ENCODE assay signal across 20 cellular contexts in genomic region chr5:75185763-75186162, GRCh38.
"Had no signal": no experiment of that assay in that cellular context is flagged by ENCODE, and none has a peak within 500 bp of the region (broad histone marks: within the 10 kb centered on the region; RNA-seq: fewer than 3 reads in every experiment).

No MANE protein-coding gene starts in this region.

- H3K27ac Mint-ChIP-seq: naive thymus-derived CD8-positive, alpha-beta T cell; stimulated activated naive B cell treated with anti-CD40 and anti-IgM and Interleukin-4, amounts not matched to agents 10 μg/mL and 1 μg/mL and 100 μg/mL, for 72 hours; stimulated activated naive CD8-positive, alpha-beta T cell treated with anti-CD3 and anti-CD28 coated beads, Interleukin-15, amount 100 ng/mL, for 72 hours had no signal

- DNase-seq: colonic mucosa; dermis blood vessel endothelial cell; erythroblast; kidney; left colon; mucosa of descending colon; naive thymus-derived CD8-positive, alpha-beta T cell; posterior cingulate gyrus; sigmoid colon; stimulated activated CD4-positive, alpha-beta T cell treated with anti-CD3 and anti-CD28 coated beads, Interleukin-2, amount 100 ng/mL, for 24 hours; stimulated activated CD4-positive, alpha-beta T cell treated with anti-CD3 and anti-CD28 coated beads, Interleukin-4, amount 100 ng/mL, for 4 hours; stimulated activated naive B cell treated with anti-CD40 and anti-IgM and Interleukin-4, amounts not matched to agents 10 μg/mL and 1 μg/mL and 100 μg/mL, for 72 hours; stimulated activated naive CD8-positive, alpha-beta T cell treated with anti-CD3 and anti-CD28 coated beads, Interleukin-15, amount 100 ng/mL, for 72 hours; testis; upper lobe of right lung had no signal

- H3K36me3 ChIP-seq: colonic mucosa, neutrophil, right atrium auricular region, sigmoid colon, tibial nerve, upper lobe of right lung had no signal

- H3K4me1 Mint-ChIP-seq: stimulated activated naive B cell treated with anti-CD40 and anti-IgM and Interleukin-4, amounts not matched to agents 10 μg/mL and 1 μg/mL and 100 μg/mL, for 72 hours had no signal

- H3K4me1 ChIP-seq: colonic mucosa, right atrium auricular region, sigmoid colon, testis, tibial nerve, upper lobe of right lung had no signal

- H3K36me3 Mint-ChIP-seq: stimulated activated naive B cell treated with anti-CD40 and anti-IgM and Interleukin-4, amounts not matched to agents 10 μg/mL and 1 μg/mL and 100 μg/mL, for 72 hours had no signal

- H3K27me3 ChIP-seq: colonic mucosa, foreskin keratinocyte, neutrophil, right atrium auricular region, sigmoid colon, testis, tibial nerve, upper lobe of right lung had no signal

- FAIRE-seq: kidney had no signal

- H3K27ac ChIP-seq: colonic mucosa, foreskin keratinocyte, neutrophil, right atrium auricular region, sigmoid colon, skin epidermis, testis, tibial nerve, upper lobe of right lung had no signal

- H3K4me3 ChIP-seq: colonic mucosa, mucosa of descending colon, right atrium auricular region, sigmoid colon, skin epidermis, testis, tibial nerve, upper lobe of right lung had no signal

- H3K4me3 Mint-ChIP-seq: naive thymus-derived CD8-positive, alpha-beta T cell; stimulated activated naive B cell treated with anti-CD40 and anti-IgM and Interleukin-4, amounts not matched to agents 10 μg/mL and 1 μg/mL and 100 μg/mL, for 72 hours; stimulated activated naive CD8-positive, alpha-beta T cell treated with anti-CD3 and anti-CD28 coated beads, Interleukin-15, amount 100 ng/mL, for 72 hours had no signal

- H3K27me3 Mint-ChIP-seq: naive thymus-derived CD8-positive, alpha-beta T cell; stimulated activated naive CD8-positive, alpha-beta T cell treated with anti-CD3 and anti-CD28 coated beads, Interleukin-15, amount 100 ng/mL, for 72 hours had no signal

- ATAC-seq: foreskin keratinocyte; left colon; mucosa of descending colon; naive thymus-derived CD8-positive, alpha-beta T cell; stimulated activated naive B cell treated with anti-CD40 and anti-IgM and Interleukin-4, amounts not matched to agents 10 μg/mL and 1 μg/mL and 100 μg/mL, for 72 hours; stimulated activated naive CD8-positive, alpha-beta T cell treated with anti-CD3 and anti-CD28 coated beads, Interleukin-15, amount 100 ng/mL, for 72 hours; upper lobe of right lung had no signal
